ENCODE assay signal across 33 cellular contexts in genomic region chr3:137325934-137326333, GRCh38.
"Had no signal": no experiment of that assay in that cellular context is flagged by ENCODE, and none has a peak within 500 bp of the region (broad histone marks: within the 10 kb centered on the region; RNA-seq: fewer than 3 reads in every experiment).

No MANE protein-coding gene starts in this region.

- H3K27me3 ChIP-seq: adrenal gland, body of pancreas, brain microvascular endothelial cell, breast epithelium had no signal

- H3K36me3 ChIP-seq: adrenal gland, brain microvascular endothelial cell, breast epithelium had no signal

- FAIRE-seq: astrocyte, TTC549 had no signal

- H3K4me1 ChIP-seq: adrenal gland, body of pancreas, breast epithelium had no signal

- DNase-seq: activated B cell treated with CpG ODN at 0.5 μM for 24 hours; activated CD4-positive, alpha-beta memory T cell treated with anti-CD3 and anti-CD28 coated beads for 36 hours; activated CD4-positive, alpha-beta T cell treated with anti-CD3 and anti-CD28 coated beads for 4 hours; activated CD4-positive, alpha-beta T cell treated with anti-CD3 and anti-CD28 coated beads, Interleukin-2, amount 10 ng/mL, durations not matched to agents 24 days and 14 days; activated CD4-positive, alpha-beta T cell treated with anti-CD3 and anti-CD28 coated beads, Interleukin-2, amount 50 U/mL, for 1 hour; activated CD4-positive, alpha-beta T cell treated with anti-CD3 and anti-CD28 coated beads, Interleukin-2, amount 50 U/mL, for 4 hours; activated CD4-positive, CD25-positive, alpha-beta regulatory T cell treated with anti-CD3 and anti-CD28 coated beads, Interleukin-2, amount 50 U/mL, for 72 hours; activated CD8-positive, alpha-beta memory T cell treated with anti-CD3 and anti-CD28 coated beads, Interleukin-2, amount 50 U/mL, for 4 hours; activated CD8-positive, alpha-beta T cell treated with anti-CD3 and anti-CD28 coated beads for 36 hours; activated effector memory CD4-positive, alpha-beta T cell treated with anti-CD3 and anti-CD28 coated beads, Interleukin-2, amount 50 U/mL, for 16 hours; activated gamma-delta T cell treated with Interleukin-2 at 50 U/mL for 16 hours; activated naive CD4-positive, alpha-beta T cell; activated naive CD4-positive, alpha-beta T cell treated with anti-CD3 and anti-CD28 coated beads for 36 hours; activated naive CD8-positive, alpha-beta T cell treated with anti-CD3 and anti-CD28 coated beads for 36 hours; activated T-cell treated with anti-CD3 and anti-CD28 coated beads for 4 hours; activated T-cell treated with anti-CD3 and anti-CD28 coated beads, Interleukin-2, amount 50 U/mL, for 1 hour; activated T-cell treated with anti-CD3 and anti-CD28 coated beads, Interleukin-2, amount 50 U/mL, for 4 hours; activated T-cell treated with anti-CD3 and anti-CD28 coated beads, Interleukin-2, amount 50 U/mL, for 72 hours; adrenal gland; amniotic stem cell; aorta; body of pancreas; brain microvascular endothelial cell; caudate nucleus; cerebellar nuclear complex; T-helper 2 cell; T-helper 9 cell had no signal

- H3K4me3 ChIP-seq: adrenal gland, body of pancreas, breast epithelium had no signal

- ATAC-seq: activated CD8-positive, alpha-beta T cell treated with anti-CD3 and anti-CD28 coated beads for 36 hours; activated naive CD4-positive, alpha-beta T cell treated with anti-CD3 and anti-CD28 coated beads, Interleukin-2, amount 50 U/mL, for 72 hours; activated T-cell treated with anti-CD3 and anti-CD28 coated beads, Interleukin-2, amount 50 U/mL, for 4 hours; activated T-cell treated with anti-CD3 and anti-CD28 coated beads, Interleukin-2, amount 50 U/mL, for 72 hours; activated T-helper 17 cell treated with anti-CD3 and anti-CD28 coated beads, Interleukin-2, amount 50 U/mL, for 72 hours; body of pancreas had no signal

- H3K9me3 ChIP-seq: adrenal gland, body of pancreas had no signal

- H3K27ac ChIP-seq: adrenal gland, body of pancreas, brain microvascular endothelial cell, breast epithelium, VCaP had no signal
